1 cellular context compared by ENCODE assay signal in genomic region chr2:217622205-217622621, GRCh38.
TF ChIP-seq lines count a peak whose summit lies in the region.

No MANE protein-coding gene starts in this region.

TF ChIP-seq in HepG2, 621 proteins besides CTCF, POLR2A, EP300 and RAD21 (continued from another document and continues in another):
- TF ChIP-seq TERF1 (CRISPR knock-in tag; IDR thresholded peaks at IDR 0.05): no peak
- TF ChIP-seq ZNF33A (CRISPR knock-in tag; IDR thresholded peaks at IDR 0.05; ENCODE audit: borderline replicate concordance): no peak
- peak; percentile 95 for TF ChIP-seq SKI (IDR thresholded peaks at IDR 0.05; ENCODE audit: partially characterized antibody)
- no peak for TF ChIP-seq MBD4 (IDR thresholded peaks at IDR 0.05; ENCODE audit: borderline replicate concordance, low read length)
- no peak for TF ChIP-seq POGZ (CRISPR knock-in tag; IDR thresholded peaks at IDR 0.05)
- TF ChIP-seq PITX1 (CRISPR knock-in tag; IDR thresholded peaks at IDR 0.05): 0 out of 2 replicates have a peak, but pooled peaks have one; percentile 47
- no peak for TF ChIP-seq ZNF577 (CRISPR knock-in tag; IDR thresholded peaks at IDR 0.05; ENCODE audit: borderline replicate concordance, low read depth)
- peak; percentile 67; the same call in 1 of the 2 replicates for TF ChIP-seq HOMEZ (CRISPR knock-in tag; IDR thresholded peaks at IDR 0.05; ENCODE audit: low read depth)
- TF ChIP-seq ZFX (CRISPR knock-in tag; IDR thresholded peaks at IDR 0.05; ENCODE audit: low read depth): no peak
- TF ChIP-seq HMG20B (CRISPR knock-in tag; conservative IDR thresholded peaks at IDR 0.05): no peak
- peak; percentile 32; the same call in 1 of the 2 replicates for TF ChIP-seq MIXL1 (CRISPR knock-in tag; IDR thresholded peaks at IDR 0.05)
- TF ChIP-seq MAF1 (CRISPR knock-in tag; IDR thresholded peaks at IDR 0.05; ENCODE audit: borderline replicate concordance): no peak
- TF ChIP-seq ZNF337 (CRISPR knock-in tag; IDR thresholded peaks at IDR 0.05; ENCODE audit: borderline replicate concordance, low read depth): no peak
- TF ChIP-seq ETV6 (CRISPR knock-in tag; conservative IDR thresholded peaks at IDR 0.05): no peak
- TF ChIP-seq RARA (CRISPR knock-in tag; IDR thresholded peaks at IDR 0.05): peak; percentile 85
- no peak for TF ChIP-seq ZNF468 (CRISPR knock-in tag; IDR thresholded peaks at IDR 0.05)
- TF ChIP-seq PLSCR1 (CRISPR knock-in tag; IDR thresholded peaks at IDR 0.05; ENCODE audit: borderline replicate concordance): no peak
- TF ChIP-seq IRF2 (CRISPR knock-in tag; IDR thresholded peaks at IDR 0.05): peak; percentile 84
- no peak for TF ChIP-seq PLRG1 (conservative IDR thresholded peaks at IDR 0.05)
- TF ChIP-seq HIC2 (CRISPR knock-in tag; IDR thresholded peaks at IDR 0.05; ENCODE audit: low read depth): no peak
- TF ChIP-seq ZNF709 (CRISPR knock-in tag; IDR thresholded peaks at IDR 0.05): no peak
- no peak for TF ChIP-seq PRMT3 (CRISPR knock-in tag; IDR thresholded peaks at IDR 0.05; ENCODE audit: borderline replicate concordance, low read depth)
- TF ChIP-seq POLR2AphosphoS2 (IDR thresholded peaks at IDR 0.05; ENCODE audit: low read depth, low read length): no peak
- TF ChIP-seq TARDBP (CRISPR knock-in tag; IDR thresholded peaks at IDR 0.05): peak; percentile 43; the same call in 1 of the 2 replicates
- peak; percentile 46 for TF ChIP-seq HNF4A (CRISPR knock-in tag; IDR thresholded peaks at IDR 0.05)
- peak; percentile 77; the same call in 1 of the 2 replicates for TF ChIP-seq NCOR1 (IDR thresholded peaks at IDR 0.05; ENCODE audit: borderline replicate concordance, low read length)
- TF ChIP-seq MAFK (conservative IDR thresholded peaks at IDR 0.05 in 1 of 2, IDR thresholded peaks at IDR 0.05 in 1 of 2; ENCODE audit: low read length in 2 of 2): no peak
- TF ChIP-seq TOE1 (CRISPR knock-in tag; IDR thresholded peaks at IDR 0.05): no peak
- no peak for TF ChIP-seq ZNF713 (CRISPR knock-in tag; IDR thresholded peaks at IDR 0.05)
- no peak for TF ChIP-seq ONECUT2 (CRISPR knock-in tag; IDR thresholded peaks at IDR 0.05)
- no peak for TF ChIP-seq YEATS2 (CRISPR knock-in tag; IDR thresholded peaks at IDR 0.05; ENCODE audit: borderline replicate concordance)
- TF ChIP-seq RCOR2 (CRISPR knock-in tag; IDR thresholded peaks at IDR 0.05): no peak
- TF ChIP-seq THAP9 (CRISPR knock-in tag; IDR thresholded peaks at IDR 0.05; ENCODE audit: borderline replicate concordance): no peak
- no peak for TF ChIP-seq LCORL (IDR thresholded peaks at IDR 0.05)
- TF ChIP-seq LCORL (CRISPR knock-in tag; IDR thresholded peaks at IDR 0.05): peak; percentile 64
- TF ChIP-seq FIP1L1 (IDR thresholded peaks at IDR 0.05; ENCODE audit: borderline replicate concordance, insufficient read depth, low read depth, low read length): no peak
- TF ChIP-seq HDAC2 (CRISPR knock-in tag; IDR thresholded peaks at IDR 0.05): peak; percentile 55; the same call in 1 of the 2 replicates
- no peak for TF ChIP-seq AGO1 (IDR thresholded peaks at IDR 0.05; ENCODE audit: low read depth, low read length, poor library complexity, severe bottlenecking)
- peak; percentile 62 for TF ChIP-seq AHDC1 (CRISPR knock-in tag; IDR thresholded peaks at IDR 0.05; ENCODE audit: borderline replicate concordance)
- TF ChIP-seq GATAD2A (CRISPR knock-in tag; IDR thresholded peaks at IDR 0.05): peak; percentile 62
- peak; percentile 53; the same call in 1 of the 2 replicates for TF ChIP-seq PATZ1 (CRISPR knock-in tag; IDR thresholded peaks at IDR 0.05)
- TF ChIP-seq ZNF605 (CRISPR knock-in tag; IDR thresholded peaks at IDR 0.05): no peak
- TF ChIP-seq ARID5B (CRISPR knock-in tag; IDR thresholded peaks at IDR 0.05): peak; percentile 86
